In the genomic region with DNA sequence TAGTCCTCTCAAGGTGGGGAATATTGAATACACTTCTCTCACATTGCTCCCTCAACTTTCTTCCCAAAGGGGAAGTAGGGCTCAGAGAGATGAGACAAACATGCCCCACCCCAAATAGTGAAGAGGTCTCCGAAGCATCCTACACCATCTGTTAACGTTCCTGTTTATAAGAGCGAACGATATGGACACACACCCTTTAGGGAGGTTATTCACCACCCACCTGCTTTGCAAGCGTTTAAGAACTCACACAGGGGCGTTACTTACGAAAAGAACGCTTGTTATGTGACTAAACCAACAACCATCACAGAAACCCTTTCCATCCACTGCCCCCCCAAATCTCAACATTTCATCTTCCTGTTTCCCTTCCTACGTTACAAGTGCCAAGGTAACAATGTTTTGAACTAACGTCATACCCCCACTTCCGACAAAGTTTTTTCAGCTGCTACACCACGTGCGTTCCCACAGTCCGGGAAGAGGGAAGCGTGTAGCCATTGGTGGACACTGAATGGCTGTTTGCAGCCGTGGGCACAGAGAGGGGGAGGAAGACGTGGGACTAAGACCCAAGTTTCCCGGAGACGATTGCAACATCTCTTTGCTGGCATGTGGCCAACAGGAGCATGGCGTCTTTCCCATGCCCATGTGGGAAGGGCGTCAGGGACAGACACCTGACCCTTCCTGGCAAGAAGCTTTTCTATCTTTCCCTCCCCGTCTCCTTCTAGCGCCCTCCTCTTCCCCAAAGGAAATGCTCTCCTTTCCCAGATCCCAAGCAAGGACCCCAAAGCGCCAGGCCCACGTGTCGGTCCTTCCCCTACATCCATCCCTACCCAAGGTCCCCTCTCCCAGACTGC, we compare ENCODE assay signal across 1 cellular context.
TF ChIP-seq lines count a peak whose summit lies in the region.

No MANE protein-coding gene starts in this region.

TF ChIP-seq in K562, 482 proteins besides CTCF, POLR2A, EP300 and RAD21 (continued from another document and continues in another):
- TF ChIP-seq, protein P1, sequence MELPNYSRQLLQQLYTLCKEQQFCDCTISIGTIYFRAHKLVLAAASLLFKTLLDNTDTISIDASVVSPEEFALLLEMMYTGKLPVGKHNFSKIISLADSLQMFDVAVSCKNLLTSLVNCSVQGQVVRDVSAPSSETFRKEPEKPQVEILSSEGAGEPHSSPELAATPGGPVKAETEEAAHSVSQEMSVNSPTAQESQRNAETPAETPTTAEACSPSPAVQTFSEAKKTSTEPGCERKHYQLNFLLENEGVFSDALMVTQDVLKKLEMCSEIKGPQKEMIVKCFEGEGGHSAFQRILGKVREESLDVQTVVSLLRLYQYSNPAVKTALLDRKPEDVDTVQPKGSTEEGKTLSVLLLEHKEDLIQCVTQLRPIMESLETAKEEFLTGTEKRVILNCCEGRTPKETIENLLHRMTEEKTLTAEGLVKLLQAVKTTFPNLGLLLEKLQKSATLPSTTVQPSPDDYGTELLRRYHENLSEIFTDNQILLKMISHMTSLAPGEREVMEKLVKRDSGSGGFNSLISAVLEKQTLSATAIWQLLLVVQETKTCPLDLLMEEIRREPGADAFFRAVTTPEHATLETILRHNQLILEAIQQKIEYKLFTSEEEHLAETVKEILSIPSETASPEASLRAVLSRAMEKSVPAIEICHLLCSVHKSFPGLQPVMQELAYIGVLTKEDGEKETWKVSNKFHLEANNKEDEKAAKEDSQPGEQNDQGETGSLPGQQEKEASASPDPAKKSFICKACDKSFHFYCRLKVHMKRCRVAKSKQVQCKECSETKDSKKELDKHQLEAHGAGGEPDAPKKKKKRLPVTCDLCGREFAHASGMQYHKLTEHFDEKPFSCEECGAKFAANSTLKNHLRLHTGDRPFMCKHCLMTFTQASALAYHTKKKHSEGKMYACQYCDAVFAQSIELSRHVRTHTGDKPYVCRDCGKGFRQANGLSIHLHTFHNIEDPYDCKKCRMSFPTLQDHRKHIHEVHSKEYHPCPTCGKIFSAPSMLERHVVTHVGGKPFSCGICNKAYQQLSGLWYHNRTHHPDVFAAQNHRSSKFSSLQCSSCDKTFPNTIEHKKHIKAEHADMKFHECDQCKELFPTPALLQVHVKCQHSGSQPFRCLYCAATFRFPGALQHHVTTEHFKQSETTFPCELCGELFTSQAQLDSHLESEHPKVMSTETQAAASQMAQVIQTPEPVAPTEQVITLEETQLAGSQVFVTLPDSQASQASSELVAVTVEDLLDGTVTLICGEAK (IDR thresholded peaks at IDR 0.05), result 0 out of 2 replicates have a peak, but pooled peaks have one; percentile 25
- TF ChIP-seq, protein P1 (CRISPR knock-in tag; IDR thresholded peaks at IDR 0.05), result no peak
- TF ChIP-seq ATF7 (IDR thresholded peaks at IDR 0.05), result peak; percentile 39; the same call in 1 of the 2 replicates
- peak in 1 of 2 experiments; percentile 82; a peak in 2 of 4 replicates for TF ChIP-seq HDAC1 (IDR thresholded peaks at IDR 0.05)
- TF ChIP-seq, protein P2, sequence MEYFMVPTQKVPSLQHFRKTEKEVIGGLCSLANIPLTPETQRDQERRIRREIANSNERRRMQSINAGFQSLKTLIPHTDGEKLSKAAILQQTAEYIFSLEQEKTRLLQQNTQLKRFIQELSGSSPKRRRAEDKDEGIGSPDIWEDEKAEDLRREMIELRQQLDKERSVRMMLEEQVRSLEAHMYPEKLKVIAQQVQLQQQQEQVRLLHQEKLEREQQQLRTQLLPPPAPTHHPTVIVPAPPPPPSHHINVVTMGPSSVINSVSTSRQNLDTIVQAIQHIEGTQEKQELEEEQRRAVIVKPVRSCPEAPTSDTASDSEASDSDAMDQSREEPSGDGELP (CRISPR knock-in tag; IDR thresholded peaks at IDR 0.05; ENCODE audit: borderline replicate concordance), result peak; percentile 83
- TF ChIP-seq NCOA2 (IDR thresholded peaks at IDR 0.05; ENCODE audit: partially characterized antibody in 2 of 2), result peak in 1 of 2 experiments; percentile 28
- peak; percentile 74; the same call in 1 of the 2 replicates for TF ChIP-seq FOXJ2 (tag; IDR thresholded peaks at IDR 0.05)
- TF ChIP-seq EP400 (IDR thresholded peaks at IDR 0.05), result peak; percentile 93
- TF ChIP-seq, protein P3, sequence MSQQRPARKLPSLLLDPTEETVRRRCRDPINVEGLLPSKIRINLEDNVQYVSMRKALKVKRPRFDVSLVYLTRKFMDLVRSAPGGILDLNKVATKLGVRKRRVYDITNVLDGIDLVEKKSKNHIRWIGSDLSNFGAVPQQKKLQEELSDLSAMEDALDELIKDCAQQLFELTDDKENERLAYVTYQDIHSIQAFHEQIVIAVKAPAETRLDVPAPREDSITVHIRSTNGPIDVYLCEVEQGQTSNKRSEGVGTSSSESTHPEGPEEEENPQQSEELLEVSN (IDR thresholded peaks at IDR 0.05; ENCODE audit: borderline replicate concordance in 1 of 2, extremely low read depth in 1 of 2, insufficient read depth in 1 of 2, insufficient read length in 1 of 2, low read depth in 1 of 2, low read length in 1 of 2, poor library complexity in 1 of 2, severe bottlenecking in 1 of 2), result peak; percentile 21 to 53
- TF ChIP-seq LCOR (CRISPR knock-in tag; IDR thresholded peaks at IDR 0.05), result peak; percentile 66; the same call in 1 of the 2 replicates
- 0 out of 2 replicates have a peak, but pooled peaks have one; percentile 26 for TF ChIP-seq MTA1 (IDR thresholded peaks at IDR 0.05; ENCODE audit: borderline replicate concordance)
- no peak for TF ChIP-seq ARID2 (IDR thresholded peaks at IDR 0.05)
- peak; percentile 99 for TF ChIP-seq NFIC (IDR thresholded peaks at IDR 0.05)
- no peak for TF ChIP-seq ATF1 (CRISPR knock-in tag; IDR thresholded peaks at IDR 0.05)
- TF ChIP-seq ATF1 (tag; IDR thresholded peaks at IDR 0.05), result peak; percentile 64
- TF ChIP-seq, protein P4, sequence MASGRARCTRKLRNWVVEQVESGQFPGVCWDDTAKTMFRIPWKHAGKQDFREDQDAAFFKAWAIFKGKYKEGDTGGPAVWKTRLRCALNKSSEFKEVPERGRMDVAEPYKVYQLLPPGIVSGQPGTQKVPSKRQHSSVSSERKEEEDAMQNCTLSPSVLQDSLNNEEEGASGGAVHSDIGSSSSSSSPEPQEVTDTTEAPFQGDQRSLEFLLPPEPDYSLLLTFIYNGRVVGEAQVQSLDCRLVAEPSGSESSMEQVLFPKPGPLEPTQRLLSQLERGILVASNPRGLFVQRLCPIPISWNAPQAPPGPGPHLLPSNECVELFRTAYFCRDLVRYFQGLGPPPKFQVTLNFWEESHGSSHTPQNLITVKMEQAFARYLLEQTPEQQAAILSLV (tag; IDR thresholded peaks at IDR 0.05), result peak; percentile 11; the same call in 1 of the 2 replicates
- peak; percentile 13 for TF ChIP-seq TAF1 (IDR thresholded peaks at IDR 0.05; ENCODE audit: control insufficient read depth, extremely low read depth, insufficient read depth, low read length, severe bottlenecking)
- no peak for TF ChIP-seq KLF10 (CRISPR knock-in tag; IDR thresholded peaks at IDR 0.05)
- TF ChIP-seq SMAD1 (IDR thresholded peaks at IDR 0.05; ENCODE audit: low read depth, low read length, partially characterized antibody), result no peak
- no peak for TF ChIP-seq PRPF4 (IDR thresholded peaks at IDR 0.05; ENCODE audit: insufficient read depth, low read depth, low read length, poor library complexity, severe bottlenecking)
- peak; percentile 96 for TF ChIP-seq CEBPB (tag; IDR thresholded peaks at IDR 0.05)
- TF ChIP-seq, protein P5, sequence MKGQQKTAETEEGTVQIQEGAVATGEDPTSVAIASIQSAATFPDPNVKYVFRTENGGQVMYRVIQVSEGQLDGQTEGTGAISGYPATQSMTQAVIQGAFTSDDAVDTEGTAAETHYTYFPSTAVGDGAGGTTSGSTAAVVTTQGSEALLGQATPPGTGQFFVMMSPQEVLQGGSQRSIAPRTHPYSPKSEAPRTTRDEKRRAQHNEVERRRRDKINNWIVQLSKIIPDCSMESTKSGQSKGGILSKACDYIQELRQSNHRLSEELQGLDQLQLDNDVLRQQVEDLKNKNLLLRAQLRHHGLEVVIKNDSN (CRISPR knock-in tag; IDR thresholded peaks at IDR 0.05), result peak; percentile 60
- TF ChIP-seq SIN3A (IDR thresholded peaks at IDR 0.05; ENCODE audit: borderline replicate concordance in 2 of 2, control insufficient read depth in 1 of 2, low read depth in 2 of 2, low read length in 2 of 2), result peak; percentile 36 to 42; a peak in 1 of 4 replicates
- peak; percentile 62 to 65; a peak in 2 of 4 replicates for TF ChIP-seq FOXK2 (conservative IDR thresholded peaks at IDR 0.05 in 1 of 2, IDR thresholded peaks at IDR 0.05 in 1 of 2; ENCODE audit: low read depth in 2 of 2)
- TF ChIP-seq TRIM24 (IDR thresholded peaks at IDR 0.05), result no peak
- TF ChIP-seq, protein P6, sequence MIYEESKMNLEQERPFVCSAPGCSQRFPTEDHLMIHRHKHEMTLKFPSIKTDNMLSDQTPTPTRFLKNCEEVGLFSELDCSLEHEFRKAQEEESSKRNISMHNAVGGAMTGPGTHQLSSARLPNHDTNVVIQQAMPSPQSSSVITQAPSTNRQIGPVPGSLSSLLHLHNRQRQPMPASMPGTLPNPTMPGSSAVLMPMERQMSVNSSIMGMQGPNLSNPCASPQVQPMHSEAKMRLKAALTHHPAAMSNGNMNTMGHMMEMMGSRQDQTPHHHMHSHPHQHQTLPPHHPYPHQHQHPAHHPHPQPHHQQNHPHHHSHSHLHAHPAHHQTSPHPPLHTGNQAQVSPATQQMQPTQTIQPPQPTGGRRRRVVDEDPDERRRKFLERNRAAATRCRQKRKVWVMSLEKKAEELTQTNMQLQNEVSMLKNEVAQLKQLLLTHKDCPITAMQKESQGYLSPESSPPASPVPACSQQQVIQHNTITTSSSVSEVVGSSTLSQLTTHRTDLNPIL (CRISPR knock-in tag; IDR thresholded peaks at IDR 0.05), result no peak
- TF ChIP-seq PHF8 (IDR thresholded peaks at IDR 0.05; ENCODE audit: borderline replicate concordance, low read length), result no peak
- 0 out of 2 replicates have a peak, but pooled peaks have one; percentile 35 for TF ChIP-seq SMARCE1 (IDR thresholded peaks at IDR 0.05)
- TF ChIP-seq GABPB1 (CRISPR knock-in tag; IDR thresholded peaks at IDR 0.05), result peak; percentile 53; the same call in 1 of the 2 replicates
- TF ChIP-seq, protein P7, sequence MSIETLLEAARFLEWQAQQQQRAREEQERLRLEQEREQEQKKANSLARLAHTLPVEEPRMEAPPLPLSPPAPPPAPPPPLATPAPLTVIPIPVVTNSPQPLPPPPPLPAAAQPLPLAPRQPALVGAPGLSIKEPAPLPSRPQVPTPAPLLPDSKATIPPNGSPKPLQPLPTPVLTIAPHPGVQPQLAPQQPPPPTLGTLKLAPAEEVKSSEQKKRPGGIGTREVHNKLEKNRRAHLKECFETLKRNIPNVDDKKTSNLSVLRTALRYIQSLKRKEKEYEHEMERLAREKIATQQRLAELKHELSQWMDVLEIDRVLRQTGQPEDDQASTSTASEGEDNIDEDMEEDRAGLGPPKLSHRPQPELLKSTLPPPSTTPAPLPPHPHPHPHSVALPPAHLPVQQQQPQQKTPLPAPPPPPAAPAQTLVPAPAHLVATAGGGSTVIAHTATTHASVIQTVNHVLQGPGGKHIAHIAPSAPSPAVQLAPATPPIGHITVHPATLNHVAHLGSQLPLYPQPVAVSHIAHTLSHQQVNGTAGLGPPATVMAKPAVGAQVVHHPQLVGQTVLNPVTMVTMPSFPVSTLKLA (conservative IDR thresholded peaks at IDR 0.05), result peak; percentile 89 to 93
- peak; percentile 91 for TF ChIP-seq CEBPG (CRISPR knock-in tag; IDR thresholded peaks at IDR 0.05)
- peak; percentile 81 to 84 for TF ChIP-seq CEBPG (tag; conservative IDR thresholded peaks at IDR 0.05 in 1 of 2, IDR thresholded peaks at IDR 0.05 in 1 of 2)
- TF ChIP-seq, protein P8, sequence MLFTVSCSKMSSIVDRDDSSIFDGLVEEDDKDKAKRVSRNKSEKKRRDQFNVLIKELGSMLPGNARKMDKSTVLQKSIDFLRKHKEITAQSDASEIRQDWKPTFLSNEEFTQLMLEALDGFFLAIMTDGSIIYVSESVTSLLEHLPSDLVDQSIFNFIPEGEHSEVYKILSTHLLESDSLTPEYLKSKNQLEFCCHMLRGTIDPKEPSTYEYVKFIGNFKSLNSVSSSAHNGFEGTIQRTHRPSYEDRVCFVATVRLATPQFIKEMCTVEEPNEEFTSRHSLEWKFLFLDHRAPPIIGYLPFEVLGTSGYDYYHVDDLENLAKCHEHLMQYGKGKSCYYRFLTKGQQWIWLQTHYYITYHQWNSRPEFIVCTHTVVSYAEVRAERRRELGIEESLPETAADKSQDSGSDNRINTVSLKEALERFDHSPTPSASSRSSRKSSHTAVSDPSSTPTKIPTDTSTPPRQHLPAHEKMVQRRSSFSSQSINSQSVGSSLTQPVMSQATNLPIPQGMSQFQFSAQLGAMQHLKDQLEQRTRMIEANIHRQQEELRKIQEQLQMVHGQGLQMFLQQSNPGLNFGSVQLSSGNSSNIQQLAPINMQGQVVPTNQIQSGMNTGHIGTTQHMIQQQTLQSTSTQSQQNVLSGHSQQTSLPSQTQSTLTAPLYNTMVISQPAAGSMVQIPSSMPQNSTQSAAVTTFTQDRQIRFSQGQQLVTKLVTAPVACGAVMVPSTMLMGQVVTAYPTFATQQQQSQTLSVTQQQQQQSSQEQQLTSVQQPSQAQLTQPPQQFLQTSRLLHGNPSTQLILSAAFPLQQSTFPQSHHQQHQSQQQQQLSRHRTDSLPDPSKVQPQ (CRISPR knock-in tag; IDR thresholded peaks at IDR 0.05; ENCODE audit: borderline replicate concordance), result no peak
- no peak for TF ChIP-seq ADNP (tag; IDR thresholded peaks at IDR 0.05)
- peak; percentile 51 for TF ChIP-seq DACH1 (IDR thresholded peaks at IDR 0.05; ENCODE audit: partially characterized antibody)
